ENCODE assay signal across 17 cellular contexts in genomic region chr1:78157162-78157561, GRCh38.
DNase-seq lines count a peak whose midpoint lies in the region; ATAC-seq and TF ChIP-seq lines count a peak whose summit lies in the region.
"Had no signal": no experiment of that assay in that cellular context is flagged by ENCODE, and none has a peak within 500 bp of the region (broad histone marks: within the 10 kb centered on the region; RNA-seq: fewer than 3 reads in every experiment).

No MANE protein-coding gene starts in this region.

- ATAC-seq in RWPE2 (ENCODE audit: low read depth) (peak; percentile 82), T-cell (replicated peaks in 1 of 4) (no peak)
- ATAC-seq: pancreas had no signal

- no peaks in the 10 kb centered on the region for H3K9me3 ChIP-seq in RWPE2 (ENCODE audit: severe bottlenecking)
- H3K9me3 ChIP-seq: BE2C, pancreas, sigmoid colon, stomach had no signal

- CTCF ChIA-PET in T-cell (lab: Charles Lee): interaction anchor here in 1 of 2 donors (0.8 kb wide), 1 partner anchor 60 kb away, joined by 3 read pairs; no protein-coding TSS in a partner anchor

- DNase-seq in GM03348 (ENCODE audit: low spot score): peak; percentile 39
- no peak for DNase-seq in RWPE2 (ENCODE audit: low spot score)
- DNase-seq in dedifferentiated amniotic fluid mesenchymal stem cell (ENCODE audit: extremely low spot score): peak; percentile 69
- peak; percentile 48 for DNase-seq in retinal pigment epithelial cell (ENCODE audit: low read depth)
- DNase-seq in activated T-helper 1 cell treated with anti-CD3 and anti-CD28 coated beads, Interleukin-12 subunit alpha, Interleukin-12 subunit beta, Interleukin-2, Interleukin-4 antibody, amounts not matched to agents 30 ng/mL and 10 ng/mL and 1 ng/mL, durations not matched to agents 14 hours and 24 hours and 36 hours (ENCODE audit: low spot score): no peak
- no peak for DNase-seq in NCI-H526 treated with DMSO at 0.1 percent for 48 hours (lab: John Stamatoyannopoulos, UW)
- no peak for DNase-seq in T-cell
- DNase-seq: activated CD4-positive, CD25-positive, alpha-beta regulatory T cell treated with anti-CD3 and anti-CD28 coated beads, Interleukin-2, amount 50 U/mL, for 72 hours; amygdala; BE2C; NCI-H1417 treated with DMSO at 0.1 percent for 48 hours; NCI-H2171; NCI-H774; pancreas; sigmoid colon; stomach; T1000 had no signal

- TF ChIP-seq CTCF in RWPE2 (IDR thresholded peaks at IDR 0.05; ENCODE audit: poor library complexity, severe bottlenecking) (no peak), retinal pigment epithelial cell (conservative IDR thresholded peaks at IDR 0.05; ENCODE audit: low read depth, low read length) (no peak)

- H3K27ac ChIP-seq in RWPE2 (ENCODE audit: poor library complexity, severe bottlenecking): peak overlapping the region; percentile 51
- H3K27ac ChIP-seq: pancreas, sigmoid colon, stomach had no signal

- H3K36me3 ChIP-seq in RWPE2 (ENCODE audit: low read depth): no peaks in the 10 kb centered on the region
- H3K36me3 ChIP-seq: BE2C, pancreas, sigmoid colon, stomach had no signal

- peaks cover 20% of the 10 kb centered on the region for H3K4me1 ChIP-seq in RWPE2 (ENCODE audit: insufficient read depth, poor library complexity, severe bottlenecking)
- H3K4me1 ChIP-seq: BE2C, pancreas, sigmoid colon, stomach had no signal

- H3K9me3 Mint-ChIP-seq in activated T-helper 1 cell treated with anti-CD3 and anti-CD28 coated beads, Interleukin-12 subunit alpha, Interleukin-12 subunit beta, Interleukin-2, Interleukin-4 antibody, amounts not matched to agents 30 ng/mL and 10 ng/mL and 1 ng/mL, durations not matched to agents 14 hours and 24 hours and 36 hours: no peaks in the 10 kb centered on the region
- H3K9me3 Mint-ChIP-seq in T-cell: peaks cover 0 to 10% (median under 1%) of the 10 kb centered on the region in 3 donors

- no peaks in the 10 kb centered on the region for H3K36me3 Mint-ChIP-seq in activated T-helper 1 cell treated with anti-CD3 and anti-CD28 coated beads, Interleukin-12 subunit alpha, Interleukin-12 subunit beta, Interleukin-2, Interleukin-4 antibody, amounts not matched to agents 30 ng/mL and 10 ng/mL and 1 ng/mL, durations not matched to agents 14 hours and 24 hours and 36 hours (ENCODE audit: low read depth)
- no peaks in the 10 kb centered on the region for H3K36me3 Mint-ChIP-seq in T-cell

- intact Hi-C loops in activated T-helper 1 cell treated with anti-CD3 and anti-CD28 coated beads, Interleukin-12 subunit alpha, Interleukin-12 subunit beta, Interleukin-2, Interleukin-4 antibody, amounts not matched to agents 30 ng/mL and 10 ng/mL and 1 ng/mL, durations not matched to agents 14 hours and 24 hours and 36 hours (cut with micrococcal nuclease): no loop called here

- H3K27ac Mint-ChIP-seq in activated T-helper 1 cell treated with anti-CD3 and anti-CD28 coated beads, Interleukin-12 subunit alpha, Interleukin-12 subunit beta, Interleukin-2, Interleukin-4 antibody, amounts not matched to agents 30 ng/mL and 10 ng/mL and 1 ng/mL, durations not matched to agents 14 hours and 24 hours and 36 hours: no peak overlapping the region
- H3K27ac Mint-ChIP-seq in T-cell: no peak overlapping the region

- POLR2A ChIA-PET in T-cell (lab: Charles Lee): no interaction called here

- H3K27me3 ChIP-seq in RWPE2 (ENCODE audit: insufficient read depth, poor library complexity, severe bottlenecking): no peaks in the 10 kb centered on the region
- H3K27me3 ChIP-seq: BE2C, pancreas, sigmoid colon, stomach had no signal

- peaks cover 12% of the 10 kb centered on the region for H3K27me3 Mint-ChIP-seq in activated T-helper 1 cell treated with anti-CD3 and anti-CD28 coated beads, Interleukin-12 subunit alpha, Interleukin-12 subunit beta, Interleukin-2, Interleukin-4 antibody, amounts not matched to agents 30 ng/mL and 10 ng/mL and 1 ng/mL, durations not matched to agents 14 hours and 24 hours and 36 hours (ENCODE audit: insufficient read depth)
- peaks cover 17 to 24% of the 10 kb centered on the region in 2 donors for H3K27me3 Mint-ChIP-seq in T-cell

- no peak overlapping the region for H3K4me3 Mint-ChIP-seq in activated T-helper 1 cell treated with anti-CD3 and anti-CD28 coated beads, Interleukin-12 subunit alpha, Interleukin-12 subunit beta, Interleukin-2, Interleukin-4 antibody, amounts not matched to agents 30 ng/mL and 10 ng/mL and 1 ng/mL, durations not matched to agents 14 hours and 24 hours and 36 hours
- H3K4me3 Mint-ChIP-seq in T-cell: no peak overlapping the region

- no peaks in the 10 kb centered on the region for H3K4me1 Mint-ChIP-seq in activated T-helper 1 cell treated with anti-CD3 and anti-CD28 coated beads, Interleukin-12 subunit alpha, Interleukin-12 subunit beta, Interleukin-2, Interleukin-4 antibody, amounts not matched to agents 30 ng/mL and 10 ng/mL and 1 ng/mL, durations not matched to agents 14 hours and 24 hours and 36 hours (ENCODE audit: low read depth)
- H3K4me1 Mint-ChIP-seq in T-cell: no peaks in the 10 kb centered on the region

- H3K4me3 ChIP-seq in RWPE2 (ENCODE audit: severe bottlenecking) (no peak overlapping the region), retinal pigment epithelial cell (ENCODE audit: low read length) (no peak overlapping the region)
- H3K4me3 ChIP-seq: pancreas, sigmoid colon, stomach had no signal

Comparison
In these comparisons a context has a peak if more than half of its experiments do, and no peak if none do; other contexts are left out.
1. DNase-seq: peak in GM03348 (single experiment), dedifferentiated amniotic fluid mesenchymal stem cell (single experiment) and retinal pigment epithelial cell (single experiment); none in RWPE2 (single experiment), activated T-helper 1 cell treated with anti-CD3 and anti-CD28 coated beads, Interleukin-12 subunit alpha, Interleukin-12 subunit beta, Interleukin-2, Interleukin-4 antibody, amounts not matched to agents 30 ng/mL and 10 ng/mL and 1 ng/mL, durations not matched to agents 14 hours and 24 hours and 36 hours (single experiment), NCI-H526 treated with DMSO at 0.1 percent for 48 hours (single experiment) and T-cell (0 of 34).